ENCODE assay signal across 12 cellular contexts in genomic region chr4:13640149-13640671, GRCh38. TPM values are rescaled to one million over a fixed set of nuclear protein-coding genes. Genes with fewer than 3 reads are reported as not detected.
DNase-seq lines count a peak whose midpoint lies in the region; ATAC-seq, FAIRE-seq and TF ChIP-seq lines count a peak whose summit lies in the region.
"Had no signal": no experiment of that assay in that cellular context is flagged by ENCODE, and none has a peak within 500 bp of the region (broad histone marks: within the 10 kb centered on the region; RNA-seq: fewer than 3 reads in every experiment).

No MANE protein-coding gene starts in this region.

- no peak for ATAC-seq in HG03108 (IDR thresholded peaks at IDR 0.05; ENCODE audit: unreplicated experiment)
- ATAC-seq: gastroesophageal sphincter had no signal

- H3K27ac ChIP-seq in kidney (ENCODE audit: low read depth in 2 of 2, low read length in 2 of 2), result peak overlapping the region; percentile 56 to 58
- H3K27ac ChIP-seq in ovary, result no peak overlapping the region
- H3K27ac ChIP-seq: gastroesophageal sphincter had no signal

- H3K27me3 Mint-ChIP-seq in activated T-cell treated with anti-CD3 and anti-CD28 coated beads, Interleukin-2, amount 50 U/mL, for 24 hours, result peaks cover 45% of the 10 kb centered on the region

- no peaks in the 10 kb centered on the region for H3K27me3 ChIP-seq in ovary

- H3K4me1 Mint-ChIP-seq in activated T-cell treated with anti-CD3 and anti-CD28 coated beads, Interleukin-2, amount 50 U/mL, for 24 hours (ENCODE audit: low read depth), result no peaks in the 10 kb centered on the region
- H3K4me1 Mint-ChIP-seq: activated CD4-positive, alpha-beta T cell treated with anti-CD3 and anti-CD28 coated beads, Interleukin-2, amount 10 ng/mL, durations not matched to agents 7 days and 5 days; activated naive CD8-positive, alpha-beta T cell treated with anti-CD3 and anti-CD28 coated beads, Interleukin-2, amount 10 ng/mL, durations not matched to agents 7 days and 5 days; CD4-positive, CD25-positive, alpha-beta regulatory T cell had no signal

- no peak overlapping the region for H3K27ac Mint-ChIP-seq in activated T-cell treated with anti-CD3 and anti-CD28 coated beads, Interleukin-2, amount 50 U/mL, for 24 hours
- H3K27ac Mint-ChIP-seq: activated CD4-positive, alpha-beta T cell treated with anti-CD3 and anti-CD28 coated beads, Interleukin-2, amount 10 ng/mL, durations not matched to agents 7 days and 5 days; activated naive CD8-positive, alpha-beta T cell treated with anti-CD3 and anti-CD28 coated beads, Interleukin-2, amount 10 ng/mL, durations not matched to agents 7 days and 5 days; CD4-positive, CD25-positive, alpha-beta regulatory T cell had no signal

- no peaks in the 10 kb centered on the region for H3K36me3 Mint-ChIP-seq in activated T-cell treated with anti-CD3 and anti-CD28 coated beads, Interleukin-2, amount 50 U/mL, for 24 hours (ENCODE audit: low read depth)
- H3K36me3 Mint-ChIP-seq: activated naive CD8-positive, alpha-beta T cell treated with anti-CD3 and anti-CD28 coated beads, Interleukin-2, amount 10 ng/mL, durations not matched to agents 7 days and 5 days; CD4-positive, CD25-positive, alpha-beta regulatory T cell had no signal

- H3K9me3 ChIP-seq in kidney (ENCODE audit: control insufficient read depth in 1 of 2, low read length in 2 of 2) (no peaks in the 10 kb centered on the region), ovary (no peaks in the 10 kb centered on the region)
- H3K9me3 ChIP-seq: gastroesophageal sphincter had no signal

- FAIRE-seq in kidney (lab: Jason Lieb, UNC), result no peak

- no peaks in the 10 kb centered on the region for H3K9me3 Mint-ChIP-seq in activated T-cell treated with anti-CD3 and anti-CD28 coated beads, Interleukin-2, amount 50 U/mL, for 24 hours
- H3K9me3 Mint-ChIP-seq: activated CD4-positive, alpha-beta T cell treated with anti-CD3 and anti-CD28 coated beads, Interleukin-2, amount 10 ng/mL, durations not matched to agents 7 days and 5 days; activated naive CD8-positive, alpha-beta T cell treated with anti-CD3 and anti-CD28 coated beads, Interleukin-2, amount 10 ng/mL, durations not matched to agents 7 days and 5 days had no signal

- DNase-seq in AG08395 (ENCODE audit: low spot score), result peak; percentile 18
- peak; percentile 52 for DNase-seq in HS-27A (ENCODE audit: low read depth)
- peak; percentile 54 for DNase-seq in amniotic epithelial cell (ENCODE audit: low read depth)
- no peak for DNase-seq in kidney
- DNase-seq in activated T-cell treated with anti-CD3 and anti-CD28 coated beads, Interleukin-2, amount 50 U/mL, for 24 hours, result no peak
- no peak for DNase-seq in ovary
- no peak for DNase-seq in AML-193 (lab: John Stamatoyannopoulos, UW)
- DNase-seq: activated CD4-positive, alpha-beta T cell treated with anti-CD3 and anti-CD28 coated beads, Interleukin-2, amount 10 ng/mL, durations not matched to agents 7 days and 5 days; activated naive CD8-positive, alpha-beta T cell treated with anti-CD3 and anti-CD28 coated beads, Interleukin-2, amount 10 ng/mL, durations not matched to agents 7 days and 5 days; CD4-positive, CD25-positive, alpha-beta regulatory T cell had no signal

- WGBS in ovary, 3 donors, result 37 to 47% (median 45%) methylated on average over 7 of the region's 7 CpGs

- TF ChIP-seq CTCF in kidney (IDR thresholded peaks at IDR 0.05; ENCODE audit: borderline replicate concordance, extremely low read depth, insufficient read depth) (no peak), ovary (IDR thresholded peaks at IDR 0.05) (no peak)

- no peak for TF ChIP-seq EP300 in ovary (IDR thresholded peaks at IDR 0.05)

- no peak overlapping the region for H3K9ac ChIP-seq in kidney (ENCODE audit: low read length in 2 of 2)

- intact Hi-C loops in kidney (cut with DNase I) (no loop called here), ovary (cut with DNase I) (loop anchor here in 1 of 4 donors (10.0 kb wide), 1 partner anchor 1365 kb away; the partner anchor contains the start of gene CPEB2)

- H3K4me3 Mint-ChIP-seq in activated T-cell treated with anti-CD3 and anti-CD28 coated beads, Interleukin-2, amount 50 U/mL, for 24 hours, result no peak overlapping the region
- H3K4me3 Mint-ChIP-seq: activated CD4-positive, alpha-beta T cell treated with anti-CD3 and anti-CD28 coated beads, Interleukin-2, amount 10 ng/mL, durations not matched to agents 7 days and 5 days; activated naive CD8-positive, alpha-beta T cell treated with anti-CD3 and anti-CD28 coated beads, Interleukin-2, amount 10 ng/mL, durations not matched to agents 7 days and 5 days; CD4-positive, CD25-positive, alpha-beta regulatory T cell had no signal

- H3K36me3 ChIP-seq in kidney (ENCODE audit: control insufficient read depth in 1 of 2, insufficient read depth in 2 of 2, low read length in 2 of 2), result no peaks in the 10 kb centered on the region
- H3K36me3 ChIP-seq in ovary, result no peaks in the 10 kb centered on the region
- H3K36me3 ChIP-seq: gastroesophageal sphincter had no signal

- H3K4me3 ChIP-seq in kidney (ENCODE audit: low read length in 2 of 2), result peak overlapping the region in 1 of 2 donors; percentile 1
- no peak overlapping the region for H3K4me3 ChIP-seq in ovary
- H3K4me3 ChIP-seq: gastroesophageal sphincter had no signal

- TF ChIP-seq POLR2A in ovary (IDR thresholded peaks at IDR 0.05), result no peak

- H3K4me1 ChIP-seq in kidney (ENCODE audit: control insufficient read depth in 1 of 2, insufficient read depth in 1 of 2, low read depth in 1 of 2, low read length in 2 of 2) (peaks cover 0 to 5% of the 10 kb centered on the region in 2 donors), ovary (ENCODE audit: insufficient read depth) (peaks cover 11% of the 10 kb centered on the region)

RNA-seq across cellular contexts. Expression of gene BOD1L1, which starts 12.7 kb away (rescaled TPM):
- total RNA-seq in kidney (45.6 TPM), ovary (10 to 100 TPM; 32.5 to 41.6 (median 39.1) TPM)
- polyA plus RNA-seq in kidney (ENCODE audit: insufficient read depth, low read depth, low replicate concordance) (9.0 TPM), ovary (10 to 100 TPM; 21.2 to 31.9 TPM)

Comparison
In these comparisons a context has a peak if more than half of its experiments do, and no peak if none do; other contexts are left out.
1. DNase-seq: peak in AG08395 (single experiment), HS-27A (single experiment) and amniotic epithelial cell (single experiment); none in kidney (single experiment), activated T-cell treated with anti-CD3 and anti-CD28 coated beads, Interleukin-2, amount 50 U/mL, for 24 hours (single experiment), ovary (0 of 5) and AML-193 (0 of 2).
2. H3K27ac ChIP-seq: peak in kidney (2 of 2); none in ovary (0 of 2).